In the genomic region with DNA sequence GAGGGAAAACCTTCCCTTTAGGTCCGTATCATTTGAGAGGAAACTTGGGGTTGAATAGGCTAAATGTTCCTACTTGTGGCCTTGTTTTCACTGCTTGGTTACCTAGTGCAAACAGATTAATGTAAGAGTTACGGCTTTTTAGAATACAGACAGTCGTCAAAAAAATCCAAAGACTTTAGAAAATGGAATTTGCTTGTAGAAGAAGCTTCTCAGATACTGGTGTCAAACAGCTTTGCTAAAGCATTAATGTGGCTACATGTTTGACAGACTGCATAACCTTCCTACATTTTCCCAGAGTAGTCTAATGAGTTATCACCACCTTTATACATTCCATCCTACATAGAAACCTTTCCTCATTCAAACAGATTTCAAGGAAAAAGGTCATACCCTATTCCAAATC, we compare ENCODE assay signal across 1 cellular context.
TF ChIP-seq lines count a peak whose summit lies in the region.

No MANE protein-coding gene starts in this region.

TF ChIP-seq in WTC11, 78 proteins besides CTCF, POLR2A, EP300 and RAD21 (continued from another document):
- TF ChIP-seq, protein P1, sequence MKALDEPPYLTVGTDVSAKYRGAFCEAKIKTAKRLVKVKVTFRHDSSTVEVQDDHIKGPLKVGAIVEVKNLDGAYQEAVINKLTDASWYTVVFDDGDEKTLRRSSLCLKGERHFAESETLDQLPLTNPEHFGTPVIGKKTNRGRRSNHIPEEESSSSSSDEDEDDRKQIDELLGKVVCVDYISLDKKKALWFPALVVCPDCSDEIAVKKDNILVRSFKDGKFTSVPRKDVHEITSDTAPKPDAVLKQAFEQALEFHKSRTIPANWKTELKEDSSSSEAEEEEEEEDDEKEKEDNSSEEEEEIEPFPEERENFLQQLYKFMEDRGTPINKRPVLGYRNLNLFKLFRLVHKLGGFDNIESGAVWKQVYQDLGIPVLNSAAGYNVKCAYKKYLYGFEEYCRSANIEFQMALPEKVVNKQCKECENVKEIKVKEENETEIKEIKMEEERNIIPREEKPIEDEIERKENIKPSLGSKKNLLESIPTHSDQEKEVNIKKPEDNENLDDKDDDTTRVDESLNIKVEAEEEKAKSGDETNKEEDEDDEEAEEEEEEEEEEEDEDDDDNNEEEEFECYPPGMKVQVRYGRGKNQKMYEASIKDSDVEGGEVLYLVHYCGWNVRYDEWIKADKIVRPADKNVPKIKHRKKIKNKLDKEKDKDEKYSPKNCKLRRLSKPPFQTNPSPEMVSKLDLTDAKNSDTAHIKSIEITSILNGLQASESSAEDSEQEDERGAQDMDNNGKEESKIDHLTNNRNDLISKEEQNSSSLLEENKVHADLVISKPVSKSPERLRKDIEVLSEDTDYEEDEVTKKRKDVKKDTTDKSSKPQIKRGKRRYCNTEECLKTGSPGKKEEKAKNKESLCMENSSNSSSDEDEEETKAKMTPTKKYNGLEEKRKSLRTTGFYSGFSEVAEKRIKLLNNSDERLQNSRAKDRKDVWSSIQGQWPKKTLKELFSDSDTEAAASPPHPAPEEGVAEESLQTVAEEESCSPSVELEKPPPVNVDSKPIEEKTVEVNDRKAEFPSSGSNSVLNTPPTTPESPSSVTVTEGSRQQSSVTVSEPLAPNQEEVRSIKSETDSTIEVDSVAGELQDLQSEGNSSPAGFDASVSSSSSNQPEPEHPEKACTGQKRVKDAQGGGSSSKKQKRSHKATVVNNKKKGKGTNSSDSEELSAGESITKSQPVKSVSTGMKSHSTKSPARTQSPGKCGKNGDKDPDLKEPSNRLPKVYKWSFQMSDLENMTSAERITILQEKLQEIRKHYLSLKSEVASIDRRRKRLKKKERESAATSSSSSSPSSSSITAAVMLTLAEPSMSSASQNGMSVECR (CRISPR knock-in tag; IDR thresholded peaks at IDR 0.05; ENCODE audit: borderline replicate concordance): no peak
